Comparison of ENCODE assay signal across 10 cellular contexts in the genomic region with DNA sequence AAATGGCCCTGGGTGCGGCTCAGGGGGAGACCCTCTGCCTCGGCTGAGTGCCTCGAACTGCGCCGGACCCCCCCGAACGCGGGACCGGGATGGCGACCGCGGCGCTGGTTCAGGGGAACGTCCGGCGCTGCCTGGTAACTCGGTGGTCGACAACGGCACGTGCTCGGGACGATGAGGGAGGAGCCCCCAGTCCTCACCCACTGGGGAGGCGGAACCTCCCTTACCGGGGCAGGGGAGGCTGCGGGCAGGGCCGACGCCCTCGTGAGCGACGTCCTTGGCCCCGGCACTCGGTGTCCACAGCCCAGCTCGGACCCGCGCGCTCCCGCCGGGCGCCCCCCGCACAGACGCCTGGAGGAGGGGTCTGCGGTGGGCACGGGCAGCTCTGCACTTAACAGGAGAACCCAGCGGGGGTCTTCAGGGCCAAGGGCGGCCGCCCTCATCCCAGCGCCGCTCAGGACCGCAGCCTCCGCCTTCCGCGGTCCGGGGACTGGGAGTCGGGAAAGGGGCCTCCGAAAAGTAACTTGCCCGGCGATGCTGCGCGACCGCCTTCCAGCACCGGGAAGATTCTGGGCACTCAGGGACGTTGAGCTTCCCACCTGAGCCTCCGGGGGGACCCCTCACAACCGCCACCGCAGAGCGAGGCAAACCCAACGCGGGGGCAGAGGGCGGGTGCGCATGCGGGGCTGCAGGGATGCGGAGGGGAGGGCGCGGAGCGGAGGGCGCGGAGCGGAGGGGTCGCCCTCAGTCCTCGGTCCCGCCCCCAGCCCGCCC. TPM values are rescaled to one million over a fixed set of nuclear protein-coding genes. Genes with fewer than 3 reads are reported as not detected.
A peak's percentile ranks its signal among the peaks of the same experiment; 100 is the strongest.
DNase-seq lines count a peak whose midpoint lies in the region; ATAC-seq, FAIRE-seq and TF ChIP-seq lines count a peak whose summit lies in the region.
"Had no signal": no experiment of that assay in that cellular context is flagged by ENCODE, and none has a peak within 500 bp of the region (broad histone marks: within the 10 kb centered on the region; RNA-seq: fewer than 3 reads in every experiment).

No MANE protein-coding gene starts in this region.

- H3K4me3 ChIP-seq in BE2C (ENCODE audit: low read depth, low read length), result no peak overlapping the region
- peak overlapping the region; percentile 59 to 78 (median 68) for H3K4me3 ChIP-seq in esophagus squamous epithelium
- peak overlapping the region; percentile 33 to 58 (median 48) for H3K4me3 ChIP-seq in pancreas
- H3K4me3 ChIP-seq in MM.1S (ENCODE audit: low read length), result no peak overlapping the region

- H2AFZ ChIP-seq in MM.1S (ENCODE audit: low read length), result no peak overlapping the region

- H3K9me3 ChIP-seq in BE2C, result peaks cover 5% of the 10 kb centered on the region; the same call in 1 of the 2 replicates
- H3K9me3 ChIP-seq in esophagus squamous epithelium, result no peaks in the 10 kb centered on the region
- H3K9me3 ChIP-seq in pancreas, result no peaks in the 10 kb centered on the region
- no peaks in the 10 kb centered on the region for H3K9me3 ChIP-seq in MM.1S (replicated peaks; ENCODE audit: insufficient read depth, low read length)

- FAIRE-seq in pancreas (lab: Jason Lieb, UNC), result no peak

- WGBS in esophagus squamous epithelium, 2 donors, result no CpG with 5 or more reads among the region's 82 CpGs
- WGBS in pancreas, 2 donors, result 18 to 23% methylated on average over 54 to 79 of the region's 82 CpGs

- no peaks in the 10 kb centered on the region for H3K79me2 ChIP-seq in MM.1S (ENCODE audit: low read length)

- DNase-seq in BE2C (peak; percentile 33), NCI-H2171 treated with DMSO at 0.1 percent for 48 hours (lab: John Stamatoyannopoulos, UW) (peak; percentile 53), esophagus squamous epithelium (lab: John Stamatoyannopoulos, UW) (no peak), pancreas (peak in 5 of 6 donors; percentile 15 to 79 (median 58)), NCI-H1694 treated with DMSO at 0.1 percent for 48 hours (lab: John Stamatoyannopoulos, UW) (no peak), omental fat pad (ENCODE audit: low spot score) (no peak), MM.1S (no peak)

- no peak for TF ChIP-seq POLR2A in esophagus squamous epithelium (IDR thresholded peaks at IDR 0.05)

- ATAC-seq in pancreas, result no peak
- no peak for ATAC-seq in omental fat pad (ENCODE audit: low FRiP score)
- no peak for ATAC-seq in GM19351 (IDR thresholded peaks at IDR 0.05; ENCODE audit: unreplicated experiment)

- intact Hi-C loops in esophagus squamous epithelium (cut with DNase I), result no loop called here
- intact Hi-C loops in pancreas (cut with DNase I), result no loop called here

- H3K27ac ChIP-seq in esophagus squamous epithelium (peak overlapping the region in 3 of 4 donors; percentile 91 to 97 (median 94)), pancreas (no peak overlapping the region), MM.1S (ENCODE audit: low read length) (no peak overlapping the region)

- no peaks in the 10 kb centered on the region for H3F3A ChIP-seq in MM.1S (ENCODE audit: insufficient read depth, low read length)

- no peak overlapping the region for H3K4me2 ChIP-seq in MM.1S (ENCODE audit: low read depth, low read length)

- TF ChIP-seq CTCF in BE2C (IDR thresholded peaks at IDR 0.05; ENCODE audit: low read depth, low read length) (no peak), esophagus squamous epithelium (IDR thresholded peaks at IDR 0.05) (no peak), pancreas (IDR thresholded peaks at IDR 0.05) (no peak), omental fat pad (IDR thresholded peaks at IDR 0.05) (no peak), MM.1S (IDR thresholded peaks at IDR 0.05; ENCODE audit: low read length) (no peak)

- H3K27me3 ChIP-seq in BE2C (peaks cover 78% of the 10 kb centered on the region), esophagus squamous epithelium (peaks cover 0 to 91% (median 3%) of the 10 kb centered on the region in 4 donors), pancreas (no peaks in the 10 kb centered on the region), MM.1S (replicated peaks; ENCODE audit: insufficient read depth, low read length) (peaks cover 78% of the 10 kb centered on the region)

- H3K9me2 ChIP-seq in MM.1S (replicated peaks; ENCODE audit: insufficient read depth, low read length), result no peaks in the 10 kb centered on the region

- H3K4me1 ChIP-seq in BE2C, result peaks cover 2% of the 10 kb centered on the region; the same call in 1 of the 2 replicates
- peaks cover 14 to 55% (median 38%) of the 10 kb centered on the region in 3 donors for H3K4me1 ChIP-seq in esophagus squamous epithelium
- H3K4me1 ChIP-seq in pancreas, result peaks cover 0 to 4% (median 0%) of the 10 kb centered on the region in 3 donors
- no peaks in the 10 kb centered on the region for H3K4me1 ChIP-seq in MM.1S (ENCODE audit: low read length)

- no peaks in the 10 kb centered on the region for H4K20me1 ChIP-seq in MM.1S (ENCODE audit: insufficient read depth, low read length)

- H3K9ac ChIP-seq in MM.1S (ENCODE audit: low read length), result no peak overlapping the region

- no peaks in the 10 kb centered on the region for H3K36me3 ChIP-seq in BE2C
- no peaks in the 10 kb centered on the region for H3K36me3 ChIP-seq in esophagus squamous epithelium
- no peaks in the 10 kb centered on the region for H3K36me3 ChIP-seq in pancreas
- H3K36me3 ChIP-seq in MM.1S (replicated peaks; ENCODE audit: insufficient read depth, low read length), result no peaks in the 10 kb centered on the region

RNA-seq across cellular contexts. Expression of gene HES4, which starts 1.7 kb away (rescaled TPM):
- polyA plus RNA-seq in BE2C (2012; ENCODE audit: insufficient read depth, insufficient read length, low read depth), result 0.99 TPM
- total RNA-seq in esophagus squamous epithelium (10 to 100 TPM; 15.1 to 16.2 (median 15.3) TPM), pancreas (10 to 100 TPM; 13.2 to 29.4 (median 21.3) TPM), omental fat pad (10 to 100 TPM; 17.8 to 30.0 (median 22.6) TPM)
- polyA plus RNA-seq in pancreas, result 10 to 100 TPM; 31.9 to 46.4 TPM
- polyA plus RNA-seq: IgD-negative memory B cell had no signal

RNA-seq across cellular contexts. Expression of gene ISG15, which starts 15.1 kb away (rescaled TPM):
- polyA plus RNA-seq in BE2C (2012; ENCODE audit: insufficient read depth, insufficient read length, low read depth), result 33.8 TPM
- 10 to 100 TPM in 2 of 4 donors, 1 to 10 TPM in 2; 7.2 to 44.3 (median 10.3) TPM for total RNA-seq in esophagus squamous epithelium
- total RNA-seq in pancreas, result 10 to 100 TPM in 2 of 6 donors, 1 to 10 TPM in 4; 4.3 to 19.4 (median 6.6) TPM
- 10 to 100 TPM; 25.9 to 45.0 TPM for polyA plus RNA-seq in pancreas
- 10 to 100 TPM; 27.7 to 84.3 (median 32.6) TPM for total RNA-seq in omental fat pad

RNA-seq across cellular contexts. Expression of gene PERM1, which starts 16.3 kb away (rescaled TPM):
- not detected for polyA plus RNA-seq in BE2C (2012; ENCODE audit: insufficient read depth, insufficient read length, low read depth)
- not detected for total RNA-seq in esophagus squamous epithelium
- total RNA-seq in pancreas, result under 1 TPM in 2 of 6 donors, not detected in 4; 0.04 to 0.32 TPM
- under 1 TPM; 0.15 to 0.35 TPM for polyA plus RNA-seq in pancreas
- 1 to 10 TPM in 1 of 4 donors, under 1 TPM in 1, not detected in 2; 0.36 to 1.4 TPM for total RNA-seq in omental fat pad
- total RNA-seq: dermis blood vessel endothelial cell had no signal
- polyA plus RNA-seq: IgD-negative memory B cell had no signal

RNA-seq across cellular contexts. Expression of gene AGRN, which starts 21.7 kb away (rescaled TPM):
- polyA plus RNA-seq in BE2C (2012; ENCODE audit: insufficient read depth, insufficient read length, low read depth), result 58.7 TPM
- 10 to 100 TPM; 20.0 to 35.8 (median 32.0) TPM for total RNA-seq in esophagus squamous epithelium
- total RNA-seq in pancreas, result 100 to 1,000 TPM in 1 of 6 donors, 10 to 100 TPM in 5; 40.5 to 107 (median 64.0) TPM
- polyA plus RNA-seq in pancreas, result 100 to 1,000 TPM in 1 of 2 donors, 10 to 100 TPM in 1; 94.7 to 166 TPM
- 10 to 100 TPM; 17.2 to 42.3 (median 22.6) TPM for total RNA-seq in omental fat pad

RNA-seq across cellular contexts. Expression of gene PLEKHN1, which starts 32.0 kb away (rescaled TPM):
- not detected for polyA plus RNA-seq in BE2C (2012; ENCODE audit: insufficient read depth, insufficient read length, low read depth)
- total RNA-seq in esophagus squamous epithelium (10 to 100 TPM; 16.8 to 39.6 (median 23.4) TPM), pancreas (1 to 10 TPM in 2 of 6 donors, under 1 TPM in 4; 0.16 to 1.5 (median 0.40) TPM), omental fat pad (under 1 TPM in 3 of 4 donors, not detected in 1; 0.19 to 0.48 (median 0.25) TPM)
- polyA plus RNA-seq in pancreas, result 1 to 10 TPM in 1 of 2 donors, under 1 TPM in 1; 0.52 to 2.8 TPM

Comparison
In these comparisons a context has a peak if more than half of its experiments do, and no peak if none do; other contexts are left out.
1. DNase-seq: peak in BE2C (single experiment), NCI-H2171 treated with DMSO at 0.1 percent for 48 hours (single experiment) and pancreas (5 of 6); none in esophagus squamous epithelium (single experiment), NCI-H1694 treated with DMSO at 0.1 percent for 48 hours (single experiment), omental fat pad (single experiment) and MM.1S (single experiment).
2. H3K4me3 ChIP-seq: peak in esophagus squamous epithelium (4 of 4) and pancreas (4 of 4); none in BE2C (single experiment) and MM.1S (single experiment).
3. H3K27ac ChIP-seq: peak in esophagus squamous epithelium (3 of 4); none in pancreas (0 of 4) and MM.1S (single experiment).